In the genomic region with DNA sequence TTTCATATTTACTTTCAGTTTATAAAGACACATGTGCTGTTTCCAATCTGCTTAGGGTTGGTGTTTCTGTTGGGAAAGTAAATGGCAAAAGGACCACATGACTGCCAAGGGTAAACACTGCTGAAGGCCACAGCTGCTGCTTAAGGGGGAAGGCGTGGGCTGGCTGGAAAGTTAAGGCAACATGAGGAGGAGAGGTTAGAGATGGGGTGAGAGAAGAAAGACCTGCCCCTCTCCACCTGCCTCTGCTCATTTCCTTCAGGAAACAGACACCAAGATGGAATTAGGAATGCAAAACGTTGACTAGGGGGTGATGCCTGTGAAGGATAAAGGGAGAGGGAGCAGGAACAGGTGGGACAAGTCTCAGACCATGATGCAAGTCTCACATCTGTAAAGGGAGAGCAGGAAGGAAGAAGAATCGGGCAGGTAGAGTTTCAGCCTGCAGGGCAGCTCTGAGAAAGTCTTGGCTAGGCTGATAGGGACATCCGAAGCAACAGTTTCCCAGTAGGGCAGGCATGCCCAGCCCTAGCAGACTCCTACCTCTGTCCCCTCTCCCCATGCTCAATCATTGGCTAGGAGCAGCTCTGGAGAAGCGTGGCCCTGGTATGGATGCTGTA, we compare ENCODE assay signal across 8 cellular contexts.
DNase-seq lines count a peak whose midpoint lies in the region; ATAC-seq and TF ChIP-seq lines count a peak whose summit lies in the region.

No MANE protein-coding gene starts in this region.

- H2AFZ ChIP-seq in trophoblast cell (ENCODE audit: insufficient read depth, low read length, poor library complexity), result no peak overlapping the region

- H3K27me3 ChIP-seq in breast epithelium, result no peaks in the 10 kb centered on the region
- no peaks in the 10 kb centered on the region for H3K27me3 ChIP-seq in trophoblast cell (ENCODE audit: insufficient read depth, low read length)

- peak; percentile 49 for DNase-seq in activated naive CD4-positive, alpha-beta T cell treated with Interleukin-2 at 50 U/mL for 16 hours
- no peak for DNase-seq in activated naive CD4-positive, alpha-beta T cell treated with anti-CD3 and anti-CD28 coated beads, Interleukin-2, amount 50 U/mL, for 16 hours
- DNase-seq in NCI-H510A treated with DMSO at 0.1 percent for 48 hours (lab: John Stamatoyannopoulos, UW) (peak; percentile 77), breast epithelium (ENCODE audit: low spot score in 2 of 2) (no peak), trophoblast cell (no peak), cerebellar nuclear complex (lab: John Stamatoyannopoulos, UW) (no peak), GM19238 (ENCODE audit: insufficient read length, low spot score) (no peak)

- no peak for TF ChIP-seq POLR2A in breast epithelium (IDR thresholded peaks at IDR 0.05)

- no peaks in the 10 kb centered on the region for H3K79me2 ChIP-seq in trophoblast cell (ENCODE audit: control insufficient read depth, insufficient read depth, low read length, poor library complexity)

- H3K27ac ChIP-seq in breast epithelium (peak overlapping the region; percentile 67 to 68), trophoblast cell (ENCODE audit: low read depth, low read length) (peak overlapping the region; percentile 2)

- no peak overlapping the region for H3K18ac ChIP-seq in trophoblast cell (ENCODE audit: low read length)

- no peak for ATAC-seq in HG03520 (IDR thresholded peaks at IDR 0.05; ENCODE audit: unreplicated experiment)

- no peak overlapping the region for H4K91ac ChIP-seq in trophoblast cell (ENCODE audit: low read depth, low read length)

- H3K23ac ChIP-seq in trophoblast cell (ENCODE audit: low read length), result no peak overlapping the region

- no peak overlapping the region for H3K14ac ChIP-seq in trophoblast cell (ENCODE audit: low read length)

- H3K9ac ChIP-seq in trophoblast cell (ENCODE audit: low read length), result no peak overlapping the region

- no peak for TF ChIP-seq CTCF in breast epithelium (IDR thresholded peaks at IDR 0.05)

- H3K4me2 ChIP-seq in trophoblast cell (ENCODE audit: low read length), result no peak overlapping the region

- peak overlapping the region; percentile 21 for H2BK12ac ChIP-seq in trophoblast cell (ENCODE audit: low read length)

- intact Hi-C loops in breast epithelium (cut with DNase I; ENCODE audit: low total_unique reads), result no loop called here

- no peak overlapping the region for H4K8ac ChIP-seq in trophoblast cell (ENCODE audit: low read depth, low read length)

- H3K9me3 ChIP-seq in breast epithelium (no peaks in the 10 kb centered on the region), trophoblast cell (ENCODE audit: insufficient read depth, low read depth, low read length) (no peaks in the 10 kb centered on the region)

- no peak overlapping the region for H4K12ac ChIP-seq in trophoblast cell (ENCODE audit: low read depth, low read length)

- peaks cover 7% of the 10 kb centered on the region for H3K79me1 ChIP-seq in trophoblast cell (ENCODE audit: low read length)

- no peak overlapping the region for H3K4ac ChIP-seq in trophoblast cell (ENCODE audit: low read depth, low read length)

- H3K4me3 ChIP-seq in breast epithelium, result no peak overlapping the region
- H3K4me3 ChIP-seq in trophoblast cell (ENCODE audit: low read depth, low read length), result no peak overlapping the region

- H3K36me3 ChIP-seq in breast epithelium (no peaks in the 10 kb centered on the region), trophoblast cell (ENCODE audit: control insufficient read depth in 1 of 2, insufficient read depth in 2 of 2, low read length in 2 of 2) (no peaks in the 10 kb centered on the region)

- H2BK120ac ChIP-seq in trophoblast cell (ENCODE audit: insufficient read depth, low read length, poor library complexity), result peak overlapping the region; percentile 35

- H3K4me1 ChIP-seq in breast epithelium (peaks cover 0 to 16% of the 10 kb centered on the region in 2 donors), trophoblast cell (ENCODE audit: control insufficient read depth in 1 of 2, insufficient read depth in 2 of 2, low read length in 2 of 2) (peaks cover 12 to 19% of the 10 kb centered on the region in 2 experiments)

- no CpG with 5 or more reads among the region's 5 CpGs for WGBS in trophoblast cell (ENCODE audit: extremely low coverage, insufficient coverage, insufficient read length)

- no peak overlapping the region for H2AK5ac ChIP-seq in trophoblast cell (ENCODE audit: low read length)

- H2BK5ac ChIP-seq in trophoblast cell (ENCODE audit: low read depth, low read length, poor library complexity), result no peak overlapping the region

Comparison
In these comparisons a context has a peak if more than half of its experiments do, and no peak if none do; other contexts are left out.
1. DNase-seq: peak in activated naive CD4-positive, alpha-beta T cell treated with Interleukin-2 at 50 U/mL for 16 hours (single experiment) and NCI-H510A treated with DMSO at 0.1 percent for 48 hours (single experiment); none in activated naive CD4-positive, alpha-beta T cell treated with anti-CD3 and anti-CD28 coated beads, Interleukin-2, amount 50 U/mL, for 16 hours (single experiment), breast epithelium (0 of 2), trophoblast cell (0 of 2), cerebellar nuclear complex (0 of 2) and GM19238 (single experiment).